In the genomic region with DNA sequence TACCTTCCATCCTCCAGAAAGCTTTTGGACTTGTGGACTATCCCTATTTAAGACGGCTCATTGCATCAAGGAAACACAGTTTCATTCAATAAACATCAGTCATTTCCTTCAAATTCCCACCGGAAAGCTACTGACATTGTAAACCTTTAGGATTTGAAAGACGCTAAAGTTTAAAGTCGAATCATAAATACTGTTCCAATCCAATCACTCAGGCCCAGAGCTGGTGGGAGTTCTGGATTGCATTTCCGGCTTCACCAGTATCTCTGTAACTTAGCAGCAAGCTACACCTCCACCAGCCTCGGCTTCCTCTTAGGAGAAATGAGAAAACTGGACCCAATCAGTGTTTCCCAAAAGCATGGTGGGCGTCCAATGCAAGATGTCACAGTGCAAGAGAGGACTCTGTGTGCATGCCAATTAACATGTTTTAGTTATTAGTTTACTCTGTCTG, we compare ENCODE assay signal across 8 cellular contexts. TPM values are rescaled to one million over a fixed set of nuclear protein-coding genes. Genes with fewer than 3 reads are reported as not detected.
DNase-seq lines count a peak whose midpoint lies in the region; ATAC-seq, FAIRE-seq and TF ChIP-seq lines count a peak whose summit lies in the region.

No MANE protein-coding gene starts in this region.

- no TSS peak for BruUV-seq in endothelial cell of umbilical vein (replicated peaks; lab: Mats Ljungman, UMichigan)

- H3K4me2 ChIP-seq in endothelial cell of umbilical vein (ENCODE audit: insufficient read depth, low read length), result peak overlapping the region; percentile 75

- H3K4me1 ChIP-seq in endothelial cell of umbilical vein (ENCODE audit: control insufficient read depth, extremely low read depth, insufficient read depth, low read length) (peaks cover 23% of the 10 kb centered on the region), neuron (ENCODE audit: insufficient read depth, low read length) (peaks cover 10% of the 10 kb centered on the region)

- POLR2A ChIA-PET in endothelial cell of umbilical vein (lab: Charles Lee), result no interaction called here

- H3K9me3 ChIP-seq in endothelial cell of umbilical vein (replicated peaks; ENCODE audit: control insufficient read depth, insufficient read depth, low read length) (no peaks in the 10 kb centered on the region), neuron (ENCODE audit: low read length) (peaks cover 2% of the 10 kb centered on the region)

- H3K4me3 ChIP-seq in endothelial cell of umbilical vein (replicated peaks in 1 of 3; ENCODE audit: insufficient read depth in 1 of 3, low read depth in 1 of 3, low read length in 3 of 3) (peak overlapping the region; percentile 70 to 79 (median 77)), neuron (ENCODE audit: low read length) (peak overlapping the region; percentile 74)

- ATAC-seq in HG03520 (IDR thresholded peaks at IDR 0.05; ENCODE audit: unreplicated experiment) (no peak), GM21528 (IDR thresholded peaks at IDR 0.05; ENCODE audit: low FRiP score, unreplicated experiment) (no peak), GM21360 (IDR thresholded peaks at IDR 0.05; ENCODE audit: unreplicated experiment) (no peak)

- no peak for TF ChIP-seq CTCF in endothelial cell of umbilical vein (IDR thresholded peaks at IDR 0.05; ENCODE audit: extremely low read depth in 1 of 2, insufficient read depth in 1 of 2, low read depth in 1 of 2, low read length in 2 of 2)

- H3K9me1 ChIP-seq in endothelial cell of umbilical vein (replicated peaks; ENCODE audit: control insufficient read depth, extremely low read depth, insufficient read depth, low read length), result no peaks in the 10 kb centered on the region

- no peaks in the 10 kb centered on the region for H4K20me1 ChIP-seq in endothelial cell of umbilical vein (replicated peaks; ENCODE audit: control insufficient read depth, extremely low read depth, insufficient read depth, low read length)

- CTCF ChIA-PET in endothelial cell of umbilical vein (lab: Charles Lee), result interaction anchor here (0.9 to 1.5 kb wide), 7 partner anchors 12 to 145 kb away, joined by 3 to 8 read pairs (median 4); no protein-coding TSS in a partner anchor

- H3K36me3 ChIP-seq in endothelial cell of umbilical vein (ENCODE audit: control insufficient read depth in 2 of 2, extremely low read depth in 1 of 2, insufficient read depth in 2 of 2, low read length in 2 of 2) (no peaks in the 10 kb centered on the region), neuron (ENCODE audit: insufficient read depth, low read length) (no peaks in the 10 kb centered on the region)

- H2AFZ ChIP-seq in endothelial cell of umbilical vein (ENCODE audit: low read depth, low read length) (no peak overlapping the region), neuron (ENCODE audit: low read depth, low read length) (no peak overlapping the region)

- dilution Hi-C loops in endothelial cell of umbilical vein (cut with MboI; ENCODE audit: extremely low pct_ligation_motif_present, low sequenced_read_pairs), result no loop called here

- H3K27me3 ChIP-seq in endothelial cell of umbilical vein (ENCODE audit: control insufficient read depth in 2 of 2, insufficient read depth in 2 of 2, low read length in 2 of 2), result no peaks in the 10 kb centered on the region
- H3K27me3 ChIP-seq in neuron (ENCODE audit: insufficient read depth, low read length), result no peaks in the 10 kb centered on the region

- intact Hi-C loops in endothelial cell of umbilical vein (cut with micrococcal nuclease), result loop anchor here (1.0 to 10.0 kb wide), 6 partner anchors 19 to 1001 kb away; a partner anchor contains a TSS

- H3K27ac ChIP-seq in endothelial cell of umbilical vein (ENCODE audit: insufficient read depth, low read depth, low read length), result peak overlapping the region; percentile 90

- H3K79me2 ChIP-seq in endothelial cell of umbilical vein (ENCODE audit: control insufficient read depth, insufficient read depth, low read length), result peaks cover 51% of the 10 kb centered on the region

- H3K9ac ChIP-seq in endothelial cell of umbilical vein (replicated peaks; ENCODE audit: extremely low read depth, insufficient read depth, low read length), result peak overlapping the region; percentile 82

- TF ChIP-seq POLR2A in endothelial cell of umbilical vein (IDR thresholded peaks at IDR 0.05; ENCODE audit: low read depth, low read length), result peak; percentile 62

- DNase-seq in GM18507 (ENCODE audit: extremely low spot score, insufficient read length, low read depth), result no peak
- DNase-seq in RPMI7951 (ENCODE audit: low read depth), result peak; percentile 49
- DNase-seq in endothelial cell of umbilical vein (ENCODE audit: low read depth, low spot score), result peak; percentile 82
- no peak for DNase-seq in activated CD4-positive, alpha-beta T cell treated with anti-CD3 and anti-CD28 coated beads for 4 hours

- FAIRE-seq in GM18507 (lab: Jason Lieb, UNC) (peak; percentile 52), endothelial cell of umbilical vein (lab: Jason Lieb, UNC) (peak; percentile 97)

TF ChIP-seq in endothelial cell of umbilical vein, 7 proteins besides CTCF, POLR2A, EP300 and RAD21:
- TF ChIP-seq MYC (IDR thresholded peaks at IDR 0.05; ENCODE audit: low read depth, low read length) (no peak), JUN (IDR thresholded peaks at IDR 0.05; ENCODE audit: borderline replicate concordance, insufficient read depth, insufficient read length, low read depth) (peak; percentile 65), FOS (IDR thresholded peaks at IDR 0.05; ENCODE audit: borderline replicate concordance, insufficient read depth, low read length) (peak; percentile 54), POLR2AphosphoS5 (IDR thresholded peaks at IDR 0.05; ENCODE audit: insufficient read depth, low read depth, low read length) (peak; percentile 76), EZH2 (IDR thresholded peaks at IDR 0.05; ENCODE audit: borderline replicate concordance, low read depth, low read length, severe bottlenecking) (no peak), GATA2 (IDR thresholded peaks at IDR 0.05; ENCODE audit: insufficient read depth, insufficient read length, low read depth, low read length) (peak; percentile 12)
- TF ChIP-seq, protein P1, sequence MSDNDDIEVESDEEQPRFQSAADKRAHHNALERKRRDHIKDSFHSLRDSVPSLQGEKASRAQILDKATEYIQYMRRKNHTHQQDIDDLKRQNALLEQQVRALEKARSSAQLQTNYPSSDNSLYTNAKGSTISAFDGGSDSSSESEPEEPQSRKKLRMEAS (IDR thresholded peaks at IDR 0.05; ENCODE audit: insufficient read depth, insufficient read length), result no peak
TF ChIP-seq in endothelial cell of umbilical vein: peak in this region for 4.

RNA-seq across cellular contexts. Expression of a gene that starts 1.6 kb away (rescaled TPM):
- 39.1 and 45.7 TPM in 2 replicates for total RNA-seq in RPMI7951 (2014; rRNA removed; shearing (Covaris generic))
- 66.0 and 68.7 TPM in 2 replicates for total RNA-seq in endothelial cell of umbilical vein
- polyA plus RNA-seq in endothelial cell of umbilical vein, result 48.9 and 54.7 TPM in 2 replicates
- 34.6 and 37.4 TPM in 2 replicates for polyA plus RNA-seq in endothelial cell of umbilical vein (2011; cell fraction: cytosol; rRNA removed)
- 134 and 138 TPM in 2 replicates for polyA plus RNA-seq in endothelial cell of umbilical vein (2011; cell fraction: nucleus; rRNA removed)
- polyA plus RNA-seq in endothelial cell of umbilical vein (2012), result 65.7 and 67.9 TPM in 2 replicates
- 390 and 408 TPM in 2 replicates for polyA minus RNA-seq in endothelial cell of umbilical vein
- 12.9 TPM for polyA minus RNA-seq in endothelial cell of umbilical vein (2011; cell fraction: cytosol; rRNA and poly(A)+ RNA removed)
- 164 and 166 TPM in 2 replicates for polyA minus RNA-seq in endothelial cell of umbilical vein (2011; cell fraction: nucleus; rRNA and poly(A)+ RNA removed)

RNA-seq across cellular contexts. Expression of a gene that starts 13.7 kb away (rescaled TPM):
- 40.9 and 43.6 TPM in 2 replicates for total RNA-seq in RPMI7951 (2014; rRNA removed; shearing (Covaris generic))
- 27.7 and 31.5 TPM in 2 replicates for total RNA-seq in endothelial cell of umbilical vein
- 17.1 and 19.2 TPM in 2 replicates for polyA plus RNA-seq in endothelial cell of umbilical vein
- polyA plus RNA-seq in endothelial cell of umbilical vein (2011; cell fraction: cytosol; rRNA removed), result 19.0 and 19.7 TPM in 2 replicates
- polyA plus RNA-seq in endothelial cell of umbilical vein (2011; cell fraction: nucleus; rRNA removed), result 9.5 and 10.3 TPM in 2 replicates
- polyA plus RNA-seq in endothelial cell of umbilical vein (2012), result 24.2 and 27.9 TPM in 2 replicates
- polyA minus RNA-seq in endothelial cell of umbilical vein, result 6.6 and 6.7 TPM in 2 replicates
- 14.2 TPM for polyA minus RNA-seq in endothelial cell of umbilical vein (2011; cell fraction: cytosol; rRNA and poly(A)+ RNA removed)
- polyA minus RNA-seq in endothelial cell of umbilical vein (2011; cell fraction: nucleus; rRNA and poly(A)+ RNA removed), result 6.2 and 8.1 TPM in 2 replicates

Comparison
In these comparisons a context has a peak if more than half of its experiments do, and no peak if none do; other contexts are left out.
1. DNase-seq: peak in RPMI7951 (single experiment) and endothelial cell of umbilical vein (single experiment); none in GM18507 (single experiment) and activated CD4-positive, alpha-beta T cell treated with anti-CD3 and anti-CD28 coated beads for 4 hours (0 of 2).